In the genomic region with DNA sequence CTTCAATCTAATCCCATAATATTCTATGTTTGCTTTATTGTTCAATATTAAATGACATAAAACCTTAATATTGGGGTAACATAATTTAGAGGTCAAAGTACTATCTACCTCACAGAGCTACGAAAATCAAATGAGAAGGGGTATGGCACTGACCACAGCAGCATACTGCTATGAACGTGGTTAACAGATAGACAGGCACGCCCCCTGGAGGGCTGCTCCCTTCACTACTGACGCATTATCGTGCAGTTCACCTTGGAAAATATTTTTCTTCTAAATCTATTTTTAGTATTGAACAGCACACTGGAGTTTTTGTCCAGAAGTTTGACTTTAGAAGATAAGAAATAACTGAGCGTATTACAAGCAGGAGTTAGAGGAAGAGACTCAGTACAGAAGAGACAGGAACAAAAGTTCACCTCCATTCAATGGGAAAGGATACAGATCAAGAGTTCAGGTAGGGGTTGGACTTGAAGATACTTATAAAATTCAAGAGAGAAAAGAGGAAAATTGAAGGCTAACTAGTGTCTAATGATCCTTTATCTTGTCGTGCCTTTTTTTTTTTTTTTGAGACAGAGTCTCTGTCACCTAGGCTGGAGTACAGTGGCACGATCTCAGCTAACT, we compare ENCODE assay signal across 8 cellular contexts. TPM values are rescaled to one million over a fixed set of nuclear protein-coding genes. Genes with fewer than 3 reads are reported as not detected.
A peak's percentile ranks its signal among the peaks of the same experiment; 100 is the strongest.
DNase-seq lines count a peak whose midpoint lies in the region; ATAC-seq, FAIRE-seq and TF ChIP-seq lines count a peak whose summit lies in the region.

No MANE protein-coding gene starts in this region.

- no peak for TF ChIP-seq EP300 in transverse colon (IDR thresholded peaks at IDR 0.05; ENCODE audit: low read depth)

- H2BK15ac ChIP-seq in mesenchymal stem cell (ENCODE audit: low read depth, poor library complexity, severe bottlenecking) = no peak overlapping the region

- no peak overlapping the region for H3K18ac ChIP-seq in mesenchymal stem cell (ENCODE audit: low read depth in 1 of 2, low read length in 2 of 2)

- intact Hi-C loops in dorsolateral prefrontal cortex (cut with DNase I) = loop anchor here (5.0 to 10.0 kb wide), 2 partner anchors 369 to 372 kb away; no protein-coding TSS in a partner anchor
- intact Hi-C loops in transverse colon (cut with DNase I; ENCODE audit: low total_unique reads) = no loop called here

- no peak overlapping the region for H2BK5ac ChIP-seq in mesenchymal stem cell (ENCODE audit: low read depth, low read length, poor library complexity, severe bottlenecking)

- no peak overlapping the region for H3K27ac ChIP-seq in dorsolateral prefrontal cortex
- H3K27ac ChIP-seq in mesenchymal stem cell (ENCODE audit: low read length, poor library complexity, severe bottlenecking) = no peak overlapping the region
- no peak overlapping the region for H3K27ac ChIP-seq in transverse colon

- no peak overlapping the region for H3K4me2 ChIP-seq in mesenchymal stem cell (ENCODE audit: low read length, poor library complexity, severe bottlenecking)

- H3K27me3 ChIP-seq in dorsolateral prefrontal cortex = no peaks in the 10 kb centered on the region
- no peaks in the 10 kb centered on the region for H3K27me3 ChIP-seq in mesenchymal stem cell (ENCODE audit: control insufficient read depth in 1 of 2, insufficient read depth in 1 of 2, low read length in 2 of 2)
- no peaks in the 10 kb centered on the region for H3K27me3 ChIP-seq in transverse colon

- H3K4me1 ChIP-seq in mesenchymal stem cell (ENCODE audit: control insufficient read depth, insufficient read depth, low read depth, low read length) = no peaks in the 10 kb centered on the region
- H3K4me1 ChIP-seq in transverse colon = no peaks in the 10 kb centered on the region

- no peak overlapping the region for H2AFZ ChIP-seq in mesenchymal stem cell (ENCODE audit: low read depth, low read length)

- FAIRE-seq in TTC549 (lab: Jason Lieb, UNC) = peak; percentile 63

- H3K9me3 ChIP-seq in mesenchymal stem cell (ENCODE audit: control insufficient read depth, low read length) (no peaks in the 10 kb centered on the region), transverse colon (no peaks in the 10 kb centered on the region)

- no peak for TF ChIP-seq POLR2A in transverse colon (IDR thresholded peaks at IDR 0.05)

- 57% methylated on average over 6 of the region's 8 CpGs for WGBS in mesenchymal stem cell
- WGBS in transverse colon (ENCODE audit: low coverage in 1 of 2), 2 donors = 13 to 27% methylated on average over 7 to 8 of the region's 8 CpGs

- in situ Hi-C loops in transverse colon (cut with MboI; ENCODE audit: low pct_ligation_motif_present in 1 of 4, low pct_unique_long_range_greater_than_20kb in 1 of 4, low sequenced_read_pairs in 3 of 4) = loop anchor here in 3 of 4 donors (25.0 kb wide), 2 partner anchors 367 to 792 kb away; a partner anchor contains a TSS

- TF ChIP-seq CTCF in dorsolateral prefrontal cortex (IDR thresholded peaks at IDR 0.05 in 54 of 56, conservative IDR thresholded peaks at IDR 0.05 in 2 of 56; ENCODE audit: low read depth in 1 of 56, partially characterized antibody in 56 of 56) (peak; percentile 43 to 80 (median 67)), transverse colon (IDR thresholded peaks at IDR 0.05) (peak; percentile 55 to 75 (median 62))

- H2BK12ac ChIP-seq in mesenchymal stem cell (ENCODE audit: low read length in 2 of 2) = no peak overlapping the region

- H3K9ac ChIP-seq in mesenchymal stem cell (ENCODE audit: low read length) = peak overlapping the region; percentile 38

- no peak overlapping the region for H2AK5ac ChIP-seq in mesenchymal stem cell (ENCODE audit: low read length, severe bottlenecking)

- no peak overlapping the region for H3K14ac ChIP-seq in mesenchymal stem cell (ENCODE audit: low read length in 2 of 2)

- H2BK120ac ChIP-seq in mesenchymal stem cell (ENCODE audit: low read depth, low read length) = no peak overlapping the region

- ATAC-seq in GM21723 (IDR thresholded peaks at IDR 0.05; ENCODE audit: unreplicated experiment) = peak; percentile 98

- H3K79me1 ChIP-seq in mesenchymal stem cell (replicated peaks; ENCODE audit: low read length, poor library complexity, severe bottlenecking) = peaks cover 1% of the 10 kb centered on the region

- DNase-seq in NCI-H2171 treated with DMSO at 0.1 percent for 48 hours (lab: John Stamatoyannopoulos, UW) (peak; percentile 3), NCI-H2171 (lab: John Stamatoyannopoulos, UW) (no peak), HuH-7.5 (ENCODE audit: low spot score) (peak; percentile 6), dorsolateral prefrontal cortex (peak in 9 of 10 donors; percentile 7 to 77 (median 60)), mesenchymal stem cell (peak; percentile 60), transverse colon (peak; percentile 64)

- no peak overlapping the region for H3K4ac ChIP-seq in mesenchymal stem cell (ENCODE audit: low read depth in 1 of 2, low read length in 2 of 2)

- H3K36me3 ChIP-seq in mesenchymal stem cell (ENCODE audit: control insufficient read depth in 1 of 2, insufficient read depth in 2 of 2, low read depth in 1 of 2, low read length in 2 of 2) (peaks cover 0 to 32% of the 10 kb centered on the region in 2 experiments), transverse colon (no peaks in the 10 kb centered on the region)

- no peak overlapping the region for H3K23ac ChIP-seq in mesenchymal stem cell (ENCODE audit: low read length in 2 of 2)

- no peak overlapping the region for H4K8ac ChIP-seq in mesenchymal stem cell (ENCODE audit: low read length)

- no peak overlapping the region for H3K4me3 ChIP-seq in dorsolateral prefrontal cortex
- H3K4me3 ChIP-seq in mesenchymal stem cell (ENCODE audit: insufficient read depth in 1 of 2, low read depth in 1 of 2, low read length in 2 of 2) = no peak overlapping the region
- H3K4me3 ChIP-seq in transverse colon = no peak overlapping the region

- H4K91ac ChIP-seq in mesenchymal stem cell (ENCODE audit: low read length) = no peak overlapping the region

RNA-seq across cellular contexts. Expression of a gene that starts 22.7 kb away (rescaled TPM):
- 10 to 100 TPM; 23.3 to 87.3 (median 59.7) TPM for total RNA-seq in dorsolateral prefrontal cortex
- polyA plus RNA-seq in mesenchymal stem cell (2013, experiment 1 of 2) = 20.8 TPM
- polyA plus RNA-seq in mesenchymal stem cell (2013, experiment 2 of 2) = 19.5 TPM
- total RNA-seq in transverse colon = 10 to 100 TPM in 1 of 4 donors, 1 to 10 TPM in 3; 4.4 to 31.0 (median 7.2) TPM
